ENCODE assay signal across 1 cellular context in genomic region chr19:7902796-7903243, GRCh38.
TF ChIP-seq lines count a peak whose summit lies in the region.

No MANE protein-coding gene starts in this region.

TF ChIP-seq in endothelial cell of umbilical vein, 7 proteins besides CTCF, POLR2A, EP300 and RAD21:
- no peak for TF ChIP-seq MAX (IDR thresholded peaks at IDR 0.05; ENCODE audit: insufficient read depth, insufficient read length)
- TF ChIP-seq EZH2 (IDR thresholded peaks at IDR 0.05; ENCODE audit: borderline replicate concordance, low read depth, low read length, severe bottlenecking): no peak
- no peak for TF ChIP-seq FOS (IDR thresholded peaks at IDR 0.05; ENCODE audit: borderline replicate concordance, insufficient read depth, low read length)
- TF ChIP-seq JUN (IDR thresholded peaks at IDR 0.05; ENCODE audit: borderline replicate concordance, insufficient read depth, insufficient read length, low read depth): no peak
- no peak for TF ChIP-seq GATA2 (IDR thresholded peaks at IDR 0.05; ENCODE audit: insufficient read depth, insufficient read length, low read depth, low read length)
TF ChIP-seq in endothelial cell of umbilical vein: peak in this region for 0.
